Comparison of ENCODE assay signal across 9 cellular contexts in the genomic region with DNA sequence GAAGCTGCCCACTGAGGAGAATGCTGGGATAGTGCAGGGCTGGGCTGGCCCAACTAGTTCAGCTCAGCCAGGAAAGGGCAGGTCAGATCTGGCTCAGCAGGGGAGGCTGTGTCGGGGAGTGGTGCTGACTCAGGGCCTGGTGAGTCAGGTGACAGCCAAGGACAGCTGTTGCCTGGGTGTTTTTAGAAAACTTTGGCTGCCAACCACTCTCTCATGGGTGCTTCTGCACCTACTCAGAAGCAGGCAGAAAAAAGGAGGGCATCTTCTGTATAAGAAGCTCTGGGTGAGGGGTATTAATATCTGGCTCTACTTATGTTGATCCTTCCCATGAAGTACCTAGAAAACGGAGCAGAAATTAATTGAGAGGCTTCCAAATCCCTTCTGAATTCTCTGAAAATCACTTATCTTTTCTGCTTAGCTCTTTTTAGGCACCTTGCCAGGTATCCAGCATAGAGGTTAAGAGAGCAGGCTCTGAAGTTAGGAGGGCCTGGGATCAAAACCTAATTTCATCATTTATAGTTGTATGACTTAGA. TPM values are rescaled to one million over a fixed set of nuclear protein-coding genes. Genes with fewer than 3 reads are reported as not detected.
A peak's percentile ranks its signal among the peaks of the same experiment; 100 is the strongest.
DNase-seq lines count a peak whose midpoint lies in the region; ATAC-seq and TF ChIP-seq lines count a peak whose summit lies in the region.
"Had no signal": no experiment of that assay in that cellular context is flagged by ENCODE, and none has a peak within 500 bp of the region (broad histone marks: within the 10 kb centered on the region; RNA-seq: fewer than 3 reads in every experiment).

No MANE protein-coding gene starts in this region.

- CTCF ChIA-PET in Calu3 (lab: Charles Lee) = interaction anchor here (0.6 to 1.4 kb wide), 6 partner anchors 9 to 330 kb away, joined by 3 to 4 read pairs (median 4); a partner anchor contains a TSS

- intact Hi-C loops in Calu3 (cut with micrococcal nuclease; ENCODE audit: unreplicated experiment) = no loop called here
- intact Hi-C loops in mucosa of descending colon (cut with DNase I, micrococcal nuclease) = no loop called here

- H3K4me1 ChIP-seq in endodermal cell (ENCODE audit: control insufficient read depth, insufficient read depth, low read length) (peaks cover 9% of the 10 kb centered on the region), mucosa of descending colon (ENCODE audit: low read depth) (peaks cover 12% of the 10 kb centered on the region)

- H3K9me3 Mint-ChIP-seq in Calu3 (ENCODE audit: low read depth, unreplicated experiment) = no peaks in the 10 kb centered on the region
- no peaks in the 10 kb centered on the region for H3K9me3 Mint-ChIP-seq in endodermal cell

- ATAC-seq in mucosa of descending colon = peak; percentile 100
- ATAC-seq in GM21737 (IDR thresholded peaks at IDR 0.05; ENCODE audit: unreplicated experiment) = no peak

- WGBS in endodermal cell (ENCODE audit: insufficient coverage in 1 of 2, insufficient read length in 1 of 2), 2 experiments = 50 to 59% methylated on average over 2 of the region's 2 CpGs

- no peak overlapping the region for H3K9ac ChIP-seq in endodermal cell (ENCODE audit: extremely low read depth, low read length, poor library complexity, severe bottlenecking)

- peak; percentile 89 for DNase-seq in Calu3
- peak; percentile 98 for DNase-seq in HPDE6-E6E7 (ENCODE audit: extremely low spot score)
- DNase-seq in SW480 (ENCODE audit: low spot score) = peak; percentile 80
- peak; percentile 90 for DNase-seq in endodermal cell
- peak; percentile 83 to 87 (median 83) for DNase-seq in mucosa of descending colon
- DNase-seq in superior temporal gyrus (ENCODE audit: extremely low spot score) = peak; percentile 71
- no peak for DNase-seq in retina

- no peaks in the 10 kb centered on the region for H3K27me3 ChIP-seq in endodermal cell (ENCODE audit: control insufficient read depth, insufficient read depth, low read length, poor library complexity, severe bottlenecking)

- H3K36me3 Mint-ChIP-seq in Calu3 (ENCODE audit: insufficient read depth, unreplicated experiment) (peaks cover 7% of the 10 kb centered on the region), endodermal cell (ENCODE audit: low read depth) (no peaks in the 10 kb centered on the region)

- peaks cover 34% of the 10 kb centered on the region for H3K4me1 Mint-ChIP-seq in Calu3 (ENCODE audit: low read depth, unreplicated experiment)
- peaks cover 10% of the 10 kb centered on the region for H3K4me1 Mint-ChIP-seq in endodermal cell

- no peak overlapping the region for H3K27ac Mint-ChIP-seq in Calu3 (ENCODE audit: unreplicated experiment)
- H3K27ac Mint-ChIP-seq in endodermal cell = no peak overlapping the region

- H3K27me3 Mint-ChIP-seq in Calu3 (ENCODE audit: unreplicated experiment) (no peaks in the 10 kb centered on the region), endodermal cell (ENCODE audit: insufficient read depth) (no peaks in the 10 kb centered on the region)

- TF ChIP-seq CTCF in Calu3 (IDR thresholded peaks at IDR 0.05; ENCODE audit: unreplicated experiment) (no peak), endodermal cell (conservative IDR thresholded peaks at IDR 0.05) (no peak), mucosa of descending colon (IDR thresholded peaks at IDR 0.05) (no peak)

- H3K4me3 ChIP-seq in endodermal cell (ENCODE audit: low read length) = no peak overlapping the region
- H3K4me3 ChIP-seq in mucosa of descending colon = no peak overlapping the region

- H3K36me3 ChIP-seq in endodermal cell (ENCODE audit: control insufficient read depth, insufficient read depth, low read length) (no peaks in the 10 kb centered on the region), mucosa of descending colon (ENCODE audit: low read depth) (no peaks in the 10 kb centered on the region)

- no peak overlapping the region for H3K27ac ChIP-seq in endodermal cell (ENCODE audit: low read depth, low read length)
- H3K27ac ChIP-seq: HL-60 had no signal

- BruUV-seq in Calu3 (replicated peaks; lab: Mats Ljungman, UMichigan) = no TSS peak

- H3K4me3 Mint-ChIP-seq in Calu3 (ENCODE audit: low read depth, unreplicated experiment) = no peak overlapping the region
- H3K4me3 Mint-ChIP-seq in endodermal cell = no peak overlapping the region

- H3K9me3 ChIP-seq in endodermal cell (ENCODE audit: control insufficient read depth, low read length) = no peaks in the 10 kb centered on the region
- H3K9me3 ChIP-seq in mucosa of descending colon = no peaks in the 10 kb centered on the region

RNA-seq across cellular contexts. Expression of a gene that starts 15.6 kb away (rescaled TPM):
- total RNA-seq in Calu3 (2022) = 149 and 157 TPM in 2 replicates
- 100 to 1,000 TPM; 115 to 121 TPM for total RNA-seq in endodermal cell
- polyA plus RNA-seq in endodermal cell (2013, experiment 1 of 2) = 102 TPM
- 95.8 TPM for polyA plus RNA-seq in endodermal cell (2013, experiment 2 of 2)
- total RNA-seq in mucosa of descending colon = 100 to 1,000 TPM; 129 to 166 (median 162) TPM

RNA-seq across cellular contexts. Expression of a gene that starts 36.0 kb away (rescaled TPM):
- total RNA-seq in Calu3 (2022) (3.6 and 4.2 TPM in 2 replicates), endodermal cell (10 to 100 TPM; 42.9 to 51.4 TPM), mucosa of descending colon (10 to 100 TPM in 1 of 3 donors, 1 to 10 TPM in 2; 1.7 to 14.9 (median 3.3) TPM)
- polyA plus RNA-seq in endodermal cell (2013, experiment 1 of 2) = 47.4 TPM
- polyA plus RNA-seq in endodermal cell (2013, experiment 2 of 2) = 43.6 TPM
